In the genomic region with DNA sequence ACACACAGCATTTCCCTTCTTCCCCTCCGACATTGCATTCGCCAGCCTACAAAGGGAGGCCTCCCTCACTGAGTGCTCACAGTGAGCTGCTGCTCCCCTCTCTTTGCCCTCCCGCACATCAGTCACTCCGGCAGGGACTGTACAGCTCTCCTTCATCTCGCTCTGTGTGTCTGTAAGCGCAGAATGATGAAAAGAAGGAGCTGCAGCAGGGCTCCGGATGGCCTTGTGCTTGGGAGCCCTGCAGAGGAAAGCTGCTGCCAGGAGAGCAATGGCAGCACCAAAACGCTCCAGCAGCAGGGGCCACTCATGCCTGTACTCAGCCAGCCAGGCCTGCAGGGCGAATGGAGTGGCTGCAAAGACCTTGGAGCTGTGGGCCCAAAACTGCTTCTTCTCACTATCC, we compare ENCODE assay signal across 14 cellular contexts.
"Had no signal": no experiment of that assay in that cellular context is flagged by ENCODE, and none has a peak within 500 bp of the region (broad histone marks: within the 10 kb centered on the region; RNA-seq: fewer than 3 reads in every experiment).

No MANE protein-coding gene starts in this region.

- H3K4me1 Mint-ChIP-seq: stimulated activated memory B cell treated with anti-CD40 and anti-IgM and Interleukin-4, amounts not matched to agents 10 μg/mL and 1 μg/mL and 100 μg/mL, for 72 hours; T-cell had no signal

- H3K27me3 ChIP-seq: cardiac muscle cell, suprapubic skin had no signal

- H3K9me3 ChIP-seq: esophagus squamous epithelium, suprapubic skin had no signal

- H3K9me3 Mint-ChIP-seq: activated naive CD4-positive, alpha-beta T cell treated with anti-CD3 and anti-CD28 coated beads for 36 hours; activated T-helper 2 cell treated with anti-CD3 and anti-CD28 coated beads, Interferon-gamma antibody, Interleukin-2, Interleukin-4, amounts not matched to agents 10 μg/mL and 5 μg/mL and 100 μg/mL, durations not matched to agents 14 hours and 24 hours and 36 hours; stimulated activated memory B cell treated with anti-CD40 and anti-IgM and Interleukin-4, amounts not matched to agents 10 μg/mL and 1 μg/mL and 100 μg/mL, for 72 hours; T-cell had no signal

- H3K36me3 ChIP-seq: cardiac muscle cell, esophagus squamous epithelium, suprapubic skin had no signal

- ATAC-seq: stimulated activated memory B cell treated with anti-CD40 and anti-IgM and Interleukin-4, amounts not matched to agents 10 μg/mL and 1 μg/mL and 100 μg/mL, for 72 hours; T-cell had no signal

- H3K36me3 Mint-ChIP-seq: stimulated activated memory B cell treated with anti-CD40 and anti-IgM and Interleukin-4, amounts not matched to agents 10 μg/mL and 1 μg/mL and 100 μg/mL, for 72 hours; T-cell had no signal

- H3K27ac ChIP-seq: cardiac muscle cell, coronary artery, esophagus squamous epithelium, SK-N-MC, suprapubic skin had no signal

- H3K4me3 ChIP-seq: cardiac muscle cell, coronary artery, esophagus squamous epithelium, SK-N-MC, suprapubic skin had no signal

- H3K4me3 Mint-ChIP-seq: activated naive CD4-positive, alpha-beta T cell treated with anti-CD3 and anti-CD28 coated beads for 36 hours; stimulated activated memory B cell treated with anti-CD40 and anti-IgM and Interleukin-4, amounts not matched to agents 10 μg/mL and 1 μg/mL and 100 μg/mL, for 72 hours; T-cell had no signal

- DNase-seq: activated CD4-positive, CD25-positive, alpha-beta regulatory T cell treated with anti-CD3 and anti-CD28 coated beads, Interleukin-2, amount 50 U/mL, for 72 hours; activated naive CD4-positive, alpha-beta T cell treated with anti-CD3 and anti-CD28 coated beads for 36 hours; effector CD4-positive, alpha-beta T cell; esophagus squamous epithelium; stimulated activated CD4-positive, alpha-beta T cell treated with anti-CD3 and anti-CD28 coated beads, Interleukin-2, amount 100 ng/mL, for 48 hours; T-cell; T-helper 9 cell; trophoblast cell had no signal

- H3K27ac Mint-ChIP-seq: activated naive CD4-positive, alpha-beta T cell treated with anti-CD3 and anti-CD28 coated beads for 36 hours; activated T-helper 2 cell treated with anti-CD3 and anti-CD28 coated beads, Interferon-gamma antibody, Interleukin-2, Interleukin-4, amounts not matched to agents 10 μg/mL and 5 μg/mL and 100 μg/mL, durations not matched to agents 14 hours and 24 hours and 36 hours; stimulated activated memory B cell treated with anti-CD40 and anti-IgM and Interleukin-4, amounts not matched to agents 10 μg/mL and 1 μg/mL and 100 μg/mL, for 72 hours; T-cell had no signal

- H3K4me1 ChIP-seq: esophagus squamous epithelium, suprapubic skin had no signal
